In the genomic region with DNA sequence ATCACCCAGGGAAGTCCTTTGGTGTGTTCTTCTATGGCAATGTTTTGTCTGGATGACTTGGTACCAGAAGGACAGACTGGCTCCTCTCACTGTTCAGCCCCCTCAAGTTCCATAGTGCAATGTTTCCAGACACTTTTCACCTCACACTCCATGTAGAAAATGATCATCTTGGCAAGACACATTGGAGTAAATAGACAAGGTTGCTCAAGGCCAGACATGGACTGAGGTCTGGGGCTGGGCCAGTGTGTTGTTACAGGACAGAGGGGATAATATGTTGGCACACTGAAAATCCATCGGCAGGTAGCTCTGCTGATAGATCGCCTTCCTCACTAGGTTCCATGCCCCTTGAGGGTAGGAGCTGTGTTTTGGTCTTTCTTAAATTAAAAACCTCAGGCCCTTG, we compare ENCODE assay signal across 30 cellular contexts.
"Had no signal": no experiment of that assay in that cellular context is flagged by ENCODE, and none has a peak within 500 bp of the region (broad histone marks: within the 10 kb centered on the region; RNA-seq: fewer than 3 reads in every experiment).

No MANE protein-coding gene starts in this region.

- H3K36me3 ChIP-seq: adrenal gland, colonic mucosa, esophagus squamous epithelium, WERI-Rb-1 had no signal

- H3K9me3 ChIP-seq: adrenal gland, body of pancreas, colonic mucosa, esophagus squamous epithelium had no signal

- H3K27ac ChIP-seq: adrenal gland, body of pancreas, colonic mucosa, epithelial cell of prostate, WERI-Rb-1 had no signal

- DNase-seq: activated B cell treated with CpG ODN at 0.5 μM for 24 hours; activated CD4-positive, alpha-beta T cell treated with anti-CD3 and anti-CD28 coated beads for 48 hours; activated CD4-positive, alpha-beta T cell treated with anti-CD3 and anti-CD28 coated beads, Interleukin-2, amount 50 U/mL, for 1 hour; activated CD4-positive, alpha-beta T cell treated with anti-CD3 and anti-CD28 coated beads, Interleukin-2, amount 50 U/mL, for 48 hours; activated CD8-positive, alpha-beta memory T cell treated with anti-CD3 and anti-CD28 coated beads for 24 hours; activated CD8-positive, alpha-beta T cell treated with anti-CD3 and anti-CD28 coated beads for 36 hours; activated effector memory CD4-positive, alpha-beta T cell treated with anti-CD3 and anti-CD28 coated beads, Interleukin-2, amount 50 U/mL, for 16 hours; activated naive CD4-positive, alpha-beta T cell treated with anti-CD3 and anti-CD28 coated beads for 36 hours; activated naive CD8-positive, alpha-beta T cell treated with anti-CD3 and anti-CD28 coated beads for 36 hours; activated naive CD8-positive, alpha-beta T cell treated with anti-CD3 and anti-CD28 coated beads, Interleukin-2, amount 50 U/mL, for 24 hours; activated T-cell treated with anti-CD3 and anti-CD28 coated beads, Interleukin-2, amount 50 U/mL, for 4 hours; adrenal gland; amygdala; aorta; central memory CD4-positive, alpha-beta T cell; cerebellar nuclear complex; colonic mucosa; effector CD8-positive, alpha-beta T cell; esophagus squamous epithelium; foreskin melanocyte; T-helper 1 cell; T-helper 17 cell; T1000; WERI-Rb-1 had no signal

- H3K4me3 ChIP-seq: adrenal gland, body of pancreas, colonic mucosa, esophagus squamous epithelium had no signal

- ATAC-seq: activated CD4-positive, CD25-positive, alpha-beta regulatory T cell treated with anti-CD3 and anti-CD28 coated beads, Interleukin-2, amount 50 U/mL, for 24 hours; activated CD8-positive, alpha-beta T cell treated with anti-CD3 and anti-CD28 coated beads for 36 hours; activated naive CD8-positive, alpha-beta T cell treated with anti-CD3 and anti-CD28 coated beads, Interleukin-2, amount 50 U/mL, for 24 hours; activated T-cell treated with anti-CD3 and anti-CD28 coated beads, Interleukin-2, amount 50 U/mL, for 4 hours; activated T-helper 17 cell treated with anti-CD3 and anti-CD28 coated beads, Interleukin-2, amount 50 U/mL, for 72 hours; body of pancreas; T-helper 17 cell had no signal

- FAIRE-seq: endometrium, endothelial cell of umbilical vein had no signal

- H3K27me3 ChIP-seq: adrenal gland, body of pancreas, colonic mucosa, esophagus squamous epithelium had no signal
